10 cellular contexts compared by ENCODE assay signal in the genomic region with DNA sequence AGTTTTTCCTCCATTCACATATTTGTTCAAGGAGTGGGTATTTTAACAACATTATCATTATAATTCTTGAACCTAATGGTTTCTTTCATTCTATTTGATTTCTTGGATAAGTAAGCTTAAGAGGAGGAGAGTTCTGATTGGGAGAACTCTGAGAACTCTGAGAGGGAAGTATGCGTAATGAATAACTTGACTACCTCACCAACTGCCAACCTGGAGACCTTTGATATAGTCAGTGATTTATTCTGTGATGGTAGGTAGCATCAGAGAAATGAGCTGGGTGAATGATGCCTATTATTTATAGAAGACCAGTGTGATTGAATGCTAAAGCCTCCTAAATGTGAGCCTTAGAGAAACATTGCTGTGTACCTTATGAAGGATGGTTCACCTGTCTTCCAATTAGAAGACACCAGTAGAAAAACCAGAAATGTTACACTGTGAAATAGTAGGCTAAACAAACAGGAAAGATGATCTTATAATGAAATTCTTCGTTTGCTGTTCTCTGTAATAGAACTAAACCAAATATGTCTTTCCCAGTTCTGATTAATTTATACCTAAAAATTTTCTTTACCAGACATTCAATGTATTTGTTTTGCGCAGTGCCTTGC.
DNase-seq lines count a peak whose midpoint lies in the region; ATAC-seq and TF ChIP-seq lines count a peak whose summit lies in the region.
"Had no signal": no experiment of that assay in that cellular context is flagged by ENCODE, and none has a peak within 500 bp of the region (broad histone marks: within the 10 kb centered on the region; RNA-seq: fewer than 3 reads in every experiment).

No MANE protein-coding gene starts in this region.

- H3K4me1 Mint-ChIP-seq in HFFc6 (ENCODE audit: low read depth) = peaks cover 69% of the 10 kb centered on the region
- peaks cover 38% of the 10 kb centered on the region for H3K4me1 Mint-ChIP-seq in MCF 10A (ENCODE audit: insufficient read depth, unreplicated experiment)

- ATAC-seq in GM21529 (IDR thresholded peaks at IDR 0.05; ENCODE audit: unreplicated experiment) = no peak
- ATAC-seq in HG03432 (IDR thresholded peaks at IDR 0.05; ENCODE audit: unreplicated experiment) = no peak
- no peak for ATAC-seq in GM18502 (IDR thresholded peaks at IDR 0.05; ENCODE audit: poor library complexity, unreplicated experiment)

- H3K27me3 Mint-ChIP-seq in HFFc6 (ENCODE audit: insufficient read depth) (peaks cover 12% of the 10 kb centered on the region), MCF 10A (ENCODE audit: insufficient read depth, unreplicated experiment) (no peaks in the 10 kb centered on the region)

- H3K9me3 ChIP-seq in mucosa of rectum (ENCODE audit: control insufficient read depth in 2 of 2, low read length in 2 of 2) = no peaks in the 10 kb centered on the region

- intact Hi-C loops in MCF 10A (cut with micrococcal nuclease) = loop anchor here (1.0 to 5.0 kb wide), 2 partner anchors 64 to 478 kb away; no protein-coding TSS in a partner anchor

- BruUV-seq in MCF 10A (replicated peaks; lab: Mats Ljungman, UMichigan) = TSS peak; percentile 11

- TF ChIP-seq CTCF in AG04449 (IDR thresholded peaks at IDR 0.05; ENCODE audit: insufficient read depth, low read length, missing control alignments) (no peak), HFFc6 (IDR thresholded peaks at IDR 0.05) (no peak), MCF 10A (IDR thresholded peaks at IDR 0.05; ENCODE audit: unreplicated experiment) (no peak)

- DNase-seq in AG04449 (ENCODE audit: low read depth, low spot score) (no peak), HFFc6 (no peak), MCF 10A (ENCODE audit: unreplicated experiment) (peak; percentile 48), SKM-1 (lab: John Stamatoyannopoulos, UW; ENCODE audit: unreplicated experiment) (no peak)
- DNase-seq: NCI-H226; stimulated activated CD4-positive, alpha-beta T cell treated with anti-CD3 and anti-CD28 coated beads, Interleukin-4, amount 100 ng/mL, for 4 hours had no signal

- CTCF ChIA-PET in AG04449 (lab: Yijun Ruan, JAX) = interaction anchor here (0.7 to 1.4 kb wide), 3 partner anchors 8 to 465 kb away, joined by 3 read pairs; no protein-coding TSS in a partner anchor
- CTCF ChIA-PET in MCF 10A (lab: Yijun Ruan, JAX) = interaction anchor here (0.7 to 6.8 kb wide), 7 partner anchors 7 to 65 kb away, joined by 3 to 39 read pairs (median 4); no protein-coding TSS in a partner anchor

- POLR2A ChIA-PET in AG04449 (lab: Yijun Ruan, JAX) = no interaction called here
- POLR2A ChIA-PET in MCF 10A (lab: Yijun Ruan, JAX) = interaction anchor here (0.9 to 9.4 kb wide), 15 partner anchors 9 to 600 kb away, joined by 3 to 208 read pairs (median 44); partner anchors contain the start of gene ATG5

- H3K36me3 Mint-ChIP-seq in HFFc6 (ENCODE audit: low read depth) = no peaks in the 10 kb centered on the region
- H3K36me3 Mint-ChIP-seq in MCF 10A (ENCODE audit: insufficient read depth, unreplicated experiment) = peaks cover 6% of the 10 kb centered on the region

- H3K9me3 Mint-ChIP-seq in HFFc6 = no peaks in the 10 kb centered on the region
- no peaks in the 10 kb centered on the region for H3K9me3 Mint-ChIP-seq in MCF 10A (ENCODE audit: unreplicated experiment)

- H3K36me3 ChIP-seq in mucosa of rectum (ENCODE audit: control insufficient read depth in 2 of 2, insufficient read depth in 2 of 2, low read length in 2 of 2) = peaks cover 0 to 1% of the 10 kb centered on the region in 2 donors

- H3K27me3 ChIP-seq in mucosa of rectum (ENCODE audit: control insufficient read depth in 2 of 2, insufficient read depth in 2 of 2, low read length in 2 of 2) = no peaks in the 10 kb centered on the region

- H3K9ac ChIP-seq in mucosa of rectum (ENCODE audit: low read depth in 1 of 2, low read length in 2 of 2) = peak overlapping the region; percentile 38 to 94

- peak overlapping the region; percentile 92 to 97 for H3K27ac ChIP-seq in mucosa of rectum (ENCODE audit: low read depth in 2 of 2, low read length in 2 of 2)

- H3K4me3 Mint-ChIP-seq in HFFc6 (peak overlapping the region; percentile 89), MCF 10A (ENCODE audit: unreplicated experiment) (peak overlapping the region; percentile 95)

- peak overlapping the region; percentile 69; the same call in 1 of the 2 replicates for H3K27ac Mint-ChIP-seq in HFFc6
- peak overlapping the region; percentile 96 for H3K27ac Mint-ChIP-seq in MCF 10A (ENCODE audit: low read depth, unreplicated experiment)

- H3K4me3 ChIP-seq in AG04449 (ENCODE audit: low read depth, low read length) (peak overlapping the region; percentile 76), mucosa of rectum (ENCODE audit: low read length in 2 of 2) (peak overlapping the region; percentile 80 to 92)

- H3K4me1 ChIP-seq in mucosa of rectum (ENCODE audit: control insufficient read depth in 2 of 2, insufficient read depth in 2 of 2, low read length in 2 of 2) = peaks cover 19 to 20% of the 10 kb centered on the region in 2 donors
